In genomic region chr3:106130384-106131084, GRCh38 we compare ENCODE assay signal across 11 cellular contexts.
DNase-seq lines count a peak whose midpoint lies in the region; ATAC-seq and TF ChIP-seq lines count a peak whose summit lies in the region.
"Had no signal": no experiment of that assay in that cellular context is flagged by ENCODE, and none has a peak within 500 bp of the region (broad histone marks: within the 10 kb centered on the region; RNA-seq: fewer than 3 reads in every experiment).

No MANE protein-coding gene starts in this region.

- no peak overlapping the region for H3K4me3 ChIP-seq in parathyroid adenoma (ENCODE audit: low read depth, low read length)

- TF ChIP-seq CTCF in parathyroid adenoma (IDR thresholded peaks at IDR 0.05), result no peak

- H3K27me3 ChIP-seq in parathyroid adenoma (ENCODE audit: control insufficient read depth, insufficient read depth, low read length), result no peaks in the 10 kb centered on the region

- no peaks in the 10 kb centered on the region for H3K79me2 ChIP-seq in parathyroid adenoma

- peak overlapping the region; percentile 11 for H3K4me2 ChIP-seq in parathyroid adenoma (ENCODE audit: low read length)
- H3K4me2 ChIP-seq: KMS-11 had no signal

- no peak overlapping the region for H3K9ac ChIP-seq in parathyroid adenoma
- H3K9ac ChIP-seq: KMS-11 had no signal

- no peak for DNase-seq in activated CD4-positive, CD25-positive, alpha-beta regulatory T cell (lab: John Stamatoyannopoulos, UW)
- DNase-seq in SK-MEL-5 (ENCODE audit: low read depth, low spot score), result peak; percentile 77
- DNase-seq in fibroblast of peridontal ligament (ENCODE audit: extremely low read depth), result peak; percentile 84
- DNase-seq in middle frontal gyrus (ENCODE audit: extremely low spot score, low spot score), result no peak
- no peak for DNase-seq in NOMO-1 treated with DMSO at 0.1 percent for 48 hours (lab: John Stamatoyannopoulos, UW; ENCODE audit: unreplicated experiment)
- DNase-seq: 8988T; stimulated activated CD4-positive, alpha-beta T cell treated with anti-CD3 and anti-CD28 coated beads, Interleukin-4, amount 100 ng/mL, for 1 hour had no signal

- H3K9me3 ChIP-seq in parathyroid adenoma (ENCODE audit: control insufficient read depth, low read length), result no peaks in the 10 kb centered on the region

- ATAC-seq in activated CD4-positive, CD25-positive, alpha-beta regulatory T cell treated with anti-CD3 and anti-CD28 coated beads, Interleukin-2, amount 50 U/mL, for 24 hours, result peak; percentile 3 to 9
- ATAC-seq in GM21515 (IDR thresholded peaks at IDR 0.05; ENCODE audit: unreplicated experiment), result no peak

- peak overlapping the region; percentile 13 for H3K27ac ChIP-seq in parathyroid adenoma
- H3K27ac ChIP-seq: KMS-11 had no signal

- in situ Hi-C loops in SK-MEL-5 (cut with HindIII; ENCODE audit: low pct_unique_long_range_greater_than_20kb, low sequenced_read_pairs), result no loop called here

- no peaks in the 10 kb centered on the region for H3K36me3 ChIP-seq in parathyroid adenoma (ENCODE audit: control insufficient read depth, insufficient read depth, low read length)

- H3K4me1 ChIP-seq in parathyroid adenoma, result peaks cover 6% of the 10 kb centered on the region

- peak overlapping the region; percentile 72 for H2AFZ ChIP-seq in parathyroid adenoma

Comparison
In these comparisons a context has a peak if more than half of its experiments do, and no peak if none do; other contexts are left out.
1. DNase-seq: peak in SK-MEL-5 (single experiment) and fibroblast of peridontal ligament (single experiment); none in activated CD4-positive, CD25-positive, alpha-beta regulatory T cell (0 of 4), middle frontal gyrus (single experiment) and NOMO-1 treated with DMSO at 0.1 percent for 48 hours (single experiment).